Comparison of ENCODE assay signal across 11 cellular contexts in genomic region chr12:31875609-31875964, GRCh38.
DNase-seq lines count a peak whose midpoint lies in the region; ATAC-seq, FAIRE-seq and TF ChIP-seq lines count a peak whose summit lies in the region.
"Had no signal": no experiment of that assay in that cellular context is flagged by ENCODE, and none has a peak within 500 bp of the region (broad histone marks: within the 10 kb centered on the region; RNA-seq: fewer than 3 reads in every experiment).

No MANE protein-coding gene starts in this region.

- H3K4me3 ChIP-seq in endothelial cell of umbilical vein (replicated peaks in 1 of 3; ENCODE audit: insufficient read depth in 1 of 3, low read depth in 1 of 3, low read length in 3 of 3) (no peak overlapping the region), SJCRH30 (no peak overlapping the region)
- H3K4me3 ChIP-seq: MG63 had no signal

- H3K36me3 ChIP-seq in endothelial cell of umbilical vein (ENCODE audit: control insufficient read depth in 2 of 2, extremely low read depth in 1 of 2, insufficient read depth in 2 of 2, low read length in 2 of 2) = no peaks in the 10 kb centered on the region
- H3K36me3 ChIP-seq in SJCRH30 = no peaks in the 10 kb centered on the region
- H3K36me3 ChIP-seq: MG63 had no signal

- peaks cover 39% of the 10 kb centered on the region for H3K9me3 Mint-ChIP-seq in activated CD4-positive, alpha-beta T cell treated with anti-CD3 and anti-CD28 coated beads, Interleukin-2, amount 10 ng/mL, durations not matched to agents 7 days and 5 days
- H3K9me3 Mint-ChIP-seq in stimulated activated effector memory CD8-positive, alpha-beta T cell treated with anti-CD3 and anti-CD28 coated beads, Interleukin-12 subunit alpha, Interleukin-12 subunit beta, amount 100 ng/mL, for 72 hours = peaks cover 2% of the 10 kb centered on the region

- H3K27ac Mint-ChIP-seq in activated CD4-positive, alpha-beta T cell treated with anti-CD3 and anti-CD28 coated beads, Interleukin-2, amount 10 ng/mL, durations not matched to agents 7 days and 5 days = peak overlapping the region; percentile 97
- H3K27ac Mint-ChIP-seq in T-helper 17 cell = peak overlapping the region; percentile 98
- peak overlapping the region; percentile 99 for H3K27ac Mint-ChIP-seq in stimulated activated effector memory CD8-positive, alpha-beta T cell treated with anti-CD3 and anti-CD28 coated beads, Interleukin-12 subunit alpha, Interleukin-12 subunit beta, amount 100 ng/mL, for 72 hours

- H3K4me1 ChIP-seq in endothelial cell of umbilical vein (ENCODE audit: control insufficient read depth, extremely low read depth, insufficient read depth, low read length) (peaks cover 28% of the 10 kb centered on the region), SJCRH30 (peaks cover 32% of the 10 kb centered on the region)

- no peaks in the 10 kb centered on the region for H3K27me3 ChIP-seq in endothelial cell of umbilical vein (ENCODE audit: control insufficient read depth in 2 of 2, insufficient read depth in 2 of 2, low read length in 2 of 2)
- no peaks in the 10 kb centered on the region for H3K27me3 ChIP-seq in SJCRH30
- H3K27me3 ChIP-seq: MG63 had no signal

- peak overlapping the region; percentile 83 for H3K27ac ChIP-seq in endothelial cell of umbilical vein (ENCODE audit: insufficient read depth, low read depth, low read length)
- no peak overlapping the region for H3K27ac ChIP-seq in SJCRH30

- no peaks in the 10 kb centered on the region for H3K9me1 ChIP-seq in endothelial cell of umbilical vein (replicated peaks; ENCODE audit: control insufficient read depth, extremely low read depth, insufficient read depth, low read length)

- no peak for TF ChIP-seq POLR2A in endothelial cell of umbilical vein (IDR thresholded peaks at IDR 0.05; ENCODE audit: low read depth, low read length)

- H3K9ac ChIP-seq in endothelial cell of umbilical vein (replicated peaks; ENCODE audit: extremely low read depth, insufficient read depth, low read length) = no peak overlapping the region

- POLR2A ChIA-PET in activated CD4-positive, alpha-beta T cell treated with anti-CD3 and anti-CD28 coated beads, Interleukin-2, amount 10 ng/mL, durations not matched to agents 7 days and 5 days (lab: Charles Lee) = no interaction called here
- POLR2A ChIA-PET in endothelial cell of umbilical vein (lab: Charles Lee) = interaction anchor here (0.6 to 1.0 kb wide), 2 partner anchors 144 to 165 kb away, joined by 3 read pairs; no protein-coding TSS in a partner anchor

- dilution Hi-C loops in endothelial cell of umbilical vein (cut with MboI; ENCODE audit: extremely low pct_ligation_motif_present, low sequenced_read_pairs) = no loop called here

- H3K36me3 Mint-ChIP-seq in activated CD4-positive, alpha-beta T cell treated with anti-CD3 and anti-CD28 coated beads, Interleukin-2, amount 10 ng/mL, durations not matched to agents 7 days and 5 days (ENCODE audit: low read depth) = peaks cover 47% of the 10 kb centered on the region
- H3K36me3 Mint-ChIP-seq in T-helper 17 cell (ENCODE audit: low read depth) = no peaks in the 10 kb centered on the region
- H3K36me3 Mint-ChIP-seq in stimulated activated effector memory CD8-positive, alpha-beta T cell treated with anti-CD3 and anti-CD28 coated beads, Interleukin-12 subunit alpha, Interleukin-12 subunit beta, amount 100 ng/mL, for 72 hours = no peaks in the 10 kb centered on the region

- intact Hi-C loops in endothelial cell of umbilical vein (cut with micrococcal nuclease) = loop anchor here (1.0 to 10.0 kb wide), 8 partner anchors 21 to 767 kb away; partner anchors contain the start of genes AMN1 and RESF1

- no peak for FAIRE-seq in endothelial cell of umbilical vein (lab: Jason Lieb, UNC)

- H4K20me1 ChIP-seq in endothelial cell of umbilical vein (replicated peaks; ENCODE audit: control insufficient read depth, extremely low read depth, insufficient read depth, low read length) = no peaks in the 10 kb centered on the region

- no peak for DNase-seq in activated CD4-positive, alpha-beta T cell treated with anti-CD3 and anti-CD28 coated beads, Interleukin-2, amount 10 ng/mL, durations not matched to agents 7 days and 5 days
- no peak for DNase-seq in activated CD4-positive, alpha-beta T cell treated with anti-CD3 and anti-CD28 coated beads, Interleukin-2, amount 50 U/mL, for 48 hours
- DNase-seq in T-helper 17 cell (no peak), endothelial cell of umbilical vein (ENCODE audit: low read depth, low spot score) (no peak), SJCRH30 (no peak)
- no peak for DNase-seq in stimulated activated effector memory CD8-positive, alpha-beta T cell treated with anti-CD3 and anti-CD28 coated beads, Interleukin-12 subunit alpha, Interleukin-12 subunit beta, amount 100 ng/mL, for 72 hours (ENCODE audit: low spot score in 2 of 2)
- DNase-seq: foreskin melanocyte, NCI-H524 had no signal

- TF ChIP-seq CTCF in endothelial cell of umbilical vein (IDR thresholded peaks at IDR 0.05; ENCODE audit: extremely low read depth in 1 of 2, insufficient read depth in 1 of 2, low read depth in 1 of 2, low read length in 2 of 2) = no peak

- CTCF ChIA-PET in activated CD4-positive, alpha-beta T cell treated with anti-CD3 and anti-CD28 coated beads, Interleukin-2, amount 10 ng/mL, durations not matched to agents 7 days and 5 days (lab: Charles Lee) = interaction anchor here (1.8 kb wide), 1 partner anchor 42 kb away, joined by 7 read pairs; no protein-coding TSS in a partner anchor
- CTCF ChIA-PET in endothelial cell of umbilical vein (lab: Charles Lee) = no interaction called here

- peaks cover 26% of the 10 kb centered on the region for H3K4me1 Mint-ChIP-seq in activated CD4-positive, alpha-beta T cell treated with anti-CD3 and anti-CD28 coated beads, Interleukin-2, amount 10 ng/mL, durations not matched to agents 7 days and 5 days
- H3K4me1 Mint-ChIP-seq in T-helper 17 cell = peaks cover 12% of the 10 kb centered on the region
- peaks cover 19% of the 10 kb centered on the region for H3K4me1 Mint-ChIP-seq in stimulated activated effector memory CD8-positive, alpha-beta T cell treated with anti-CD3 and anti-CD28 coated beads, Interleukin-12 subunit alpha, Interleukin-12 subunit beta, amount 100 ng/mL, for 72 hours

- peak overlapping the region; percentile 13 for H2AFZ ChIP-seq in endothelial cell of umbilical vein (ENCODE audit: low read depth, low read length)

- H3K27me3 Mint-ChIP-seq in activated CD4-positive, alpha-beta T cell treated with anti-CD3 and anti-CD28 coated beads, Interleukin-2, amount 10 ng/mL, durations not matched to agents 7 days and 5 days = no peaks in the 10 kb centered on the region
- H3K27me3 Mint-ChIP-seq in T-helper 17 cell = no peaks in the 10 kb centered on the region

- no peak overlapping the region for H3K4me2 ChIP-seq in endothelial cell of umbilical vein (ENCODE audit: insufficient read depth, low read length)

- no peaks in the 10 kb centered on the region for H3K79me2 ChIP-seq in endothelial cell of umbilical vein (ENCODE audit: control insufficient read depth, insufficient read depth, low read length)

- no peaks in the 10 kb centered on the region for H3K9me3 ChIP-seq in T-helper 17 cell (ENCODE audit: control insufficient read depth, low read length, poor library complexity, severe bottlenecking)
- no peaks in the 10 kb centered on the region for H3K9me3 ChIP-seq in endothelial cell of umbilical vein (replicated peaks; ENCODE audit: control insufficient read depth, insufficient read depth, low read length)
- peaks cover 3% of the 10 kb centered on the region; the same call in 1 of the 2 replicates for H3K9me3 ChIP-seq in SJCRH30 (replicated peaks)
- H3K9me3 ChIP-seq: MG63 had no signal

- no peak for ATAC-seq in T-helper 17 cell
- ATAC-seq in stimulated activated effector memory CD8-positive, alpha-beta T cell treated with anti-CD3 and anti-CD28 coated beads, Interleukin-12 subunit alpha, Interleukin-12 subunit beta, amount 100 ng/mL, for 72 hours = no peak
- no peak for ATAC-seq in HG03354 (IDR thresholded peaks at IDR 0.05; ENCODE audit: poor library complexity, severe bottlenecking, unreplicated experiment)
- ATAC-seq in HG03108 (IDR thresholded peaks at IDR 0.05; ENCODE audit: unreplicated experiment) = no peak

- H3K4me3 Mint-ChIP-seq in activated CD4-positive, alpha-beta T cell treated with anti-CD3 and anti-CD28 coated beads, Interleukin-2, amount 10 ng/mL, durations not matched to agents 7 days and 5 days = no peak overlapping the region
- H3K4me3 Mint-ChIP-seq in T-helper 17 cell = peak overlapping the region; percentile 57
- peak overlapping the region; percentile 70 for H3K4me3 Mint-ChIP-seq in stimulated activated effector memory CD8-positive, alpha-beta T cell treated with anti-CD3 and anti-CD28 coated beads, Interleukin-12 subunit alpha, Interleukin-12 subunit beta, amount 100 ng/mL, for 72 hours

- no TSS peak for BruUV-seq in endothelial cell of umbilical vein (replicated peaks; lab: Mats Ljungman, UMichigan)

TF ChIP-seq in endothelial cell of umbilical vein, 7 proteins besides CTCF, POLR2A, EP300 and RAD21:
- no peak for TF ChIP-seq GATA2 (IDR thresholded peaks at IDR 0.05; ENCODE audit: insufficient read depth, insufficient read length, low read depth, low read length)
- no peak for TF ChIP-seq MYC (IDR thresholded peaks at IDR 0.05; ENCODE audit: low read depth, low read length)
- TF ChIP-seq JUN (IDR thresholded peaks at IDR 0.05; ENCODE audit: borderline replicate concordance, insufficient read depth, insufficient read length, low read depth) = no peak
- no peak for TF ChIP-seq EZH2 (IDR thresholded peaks at IDR 0.05; ENCODE audit: borderline replicate concordance, low read depth, low read length, severe bottlenecking)
- no peak for TF ChIP-seq POLR2AphosphoS5 (IDR thresholded peaks at IDR 0.05; ENCODE audit: insufficient read depth, low read depth, low read length)
- TF ChIP-seq MAX (IDR thresholded peaks at IDR 0.05; ENCODE audit: insufficient read depth, insufficient read length) = no peak
- TF ChIP-seq FOS (IDR thresholded peaks at IDR 0.05; ENCODE audit: borderline replicate concordance, insufficient read depth, low read length) = no peak
